ENCODE assay signal across 14 cellular contexts in genomic region chr7:127996253-127997071, GRCh38. TPM values are rescaled to one million over a fixed set of nuclear protein-coding genes. Genes with fewer than 3 reads are reported as not detected.
DNase-seq lines count a peak whose midpoint lies in the region; TF ChIP-seq lines count a peak whose summit lies in the region.
"Had no signal": no experiment of that assay in that cellular context is flagged by ENCODE, and none has a peak within 500 bp of the region (broad histone marks: within the 10 kb centered on the region; RNA-seq: fewer than 3 reads in every experiment).

No MANE protein-coding gene starts in this region.

- H3K4me1 ChIP-seq in mesodermal cell (ENCODE audit: control insufficient read depth, insufficient read depth, low read length, poor library complexity, severe bottlenecking) = peaks cover 41% of the 10 kb centered on the region
- H3K4me1 ChIP-seq in stomach smooth muscle (ENCODE audit: control insufficient read depth, insufficient read depth, low read length) = peaks cover 20% of the 10 kb centered on the region
- H3K4me1 ChIP-seq in HAP-1 = no peaks in the 10 kb centered on the region

- H3K4me1 Mint-ChIP-seq in brain = peaks cover 37% of the 10 kb centered on the region
- H3K4me1 Mint-ChIP-seq: central memory CD8-positive, alpha-beta T cell had no signal

- no peak for TF ChIP-seq CTCF in brain (conservative IDR thresholded peaks at IDR 0.05)

- 92 to 96% methylated on average over 5 to 9 of the region's 11 CpGs for WGBS in mesodermal cell (ENCODE audit: insufficient coverage in 2 of 2), 2 experiments

- H3K36me3 ChIP-seq in mesodermal cell (ENCODE audit: control insufficient read depth, insufficient read depth, low read length) (peaks cover 65% of the 10 kb centered on the region), stomach smooth muscle (ENCODE audit: control insufficient read depth in 2 of 2, insufficient read depth in 2 of 2, low read length in 2 of 2) (peaks cover 0 to 3% of the 10 kb centered on the region in 2 donors), HAP-1 (replicated peaks) (peaks cover 6% of the 10 kb centered on the region; the same call in 1 of the 2 replicates)

- peak overlapping the region in 4 of 5 experiments; percentile 1 to 83 (median 64) for H3K27ac Mint-ChIP-seq in brain

- no peak overlapping the region for H3K4me3 Mint-ChIP-seq in brain
- H3K4me3 Mint-ChIP-seq: central memory CD8-positive, alpha-beta T cell had no signal

- H3K9ac ChIP-seq in stomach smooth muscle (ENCODE audit: low read length in 2 of 2) = no peak overlapping the region

- H3K27me3 ChIP-seq in stomach smooth muscle (ENCODE audit: control insufficient read depth in 1 of 2, insufficient read depth in 2 of 2, low read length in 2 of 2) = no peaks in the 10 kb centered on the region
- H3K27me3 ChIP-seq in HAP-1 (ENCODE audit: low read depth) = no peaks in the 10 kb centered on the region
- H3K27me3 ChIP-seq: vagina had no signal

- in situ Hi-C loops in HAP-1 (cut with MboI; ENCODE audit: low sequenced_read_pairs) = no loop called here

- DNase-seq in OCI-M1 (lab: John Stamatoyannopoulos, UW) = peak; percentile 22
- no peak for DNase-seq in nucleus accumbens (lab: John Stamatoyannopoulos, UW)
- DNase-seq in cortex of kidney (lab: John Stamatoyannopoulos, UW) = no peak
- no peak for DNase-seq in HAP-1 (ENCODE audit: low spot score in 2 of 2)
- DNase-seq: NCI-H1105 treated with DMSO at 0.1 percent for 48 hours; NCI-H69; stimulated activated CD4-positive, alpha-beta T cell treated with anti-CD3 and anti-CD28 coated beads, Interleukin-2, amount 100 ng/mL, for 48 hours; T-helper 9 cell had no signal

- no peaks in the 10 kb centered on the region for H3K27me3 Mint-ChIP-seq in brain
- H3K27me3 Mint-ChIP-seq: central memory CD8-positive, alpha-beta T cell had no signal

- peak overlapping the region; percentile 83 for H3K27ac ChIP-seq in mesodermal cell (ENCODE audit: low read depth, low read length, severe bottlenecking)
- peak overlapping the region; percentile 37 for H3K27ac ChIP-seq in stomach smooth muscle (ENCODE audit: low read length)
- H3K27ac ChIP-seq: vagina had no signal

- H3K36me3 Mint-ChIP-seq in brain = peaks cover 37% of the 10 kb centered on the region

- H3K4me3 ChIP-seq in mesodermal cell (ENCODE audit: extremely low read depth, insufficient read depth, low read length, poor library complexity, severe bottlenecking) = no peak overlapping the region
- H3K4me3 ChIP-seq in stomach smooth muscle (ENCODE audit: low read length in 2 of 2) = no peak overlapping the region
- H3K4me3 ChIP-seq in HAP-1 = no peak overlapping the region
- H3K4me3 ChIP-seq: vagina had no signal

- no peaks in the 10 kb centered on the region for H3K9me3 Mint-ChIP-seq in brain
- H3K9me3 Mint-ChIP-seq: activated T-helper 2 cell treated with anti-CD3 and anti-CD28 coated beads, Interferon-gamma antibody, Interleukin-2, Interleukin-4, amounts not matched to agents 10 μg/mL and 5 μg/mL and 100 μg/mL, durations not matched to agents 14 hours and 24 hours and 36 hours; central memory CD8-positive, alpha-beta T cell had no signal

- H3K9me3 ChIP-seq in mesodermal cell (ENCODE audit: control insufficient read depth, low read length) (no peaks in the 10 kb centered on the region), stomach smooth muscle (ENCODE audit: control insufficient read depth in 2 of 2, low read length in 2 of 2) (no peaks in the 10 kb centered on the region), HAP-1 (no peaks in the 10 kb centered on the region)
- H3K9me3 ChIP-seq: vagina had no signal

RNA-seq across cellular contexts. Expression of gene LRRC4, which starts 34.8 kb away (rescaled TPM):
- 7.8 TPM for polyA plus RNA-seq in brain (ENCODE audit: insufficient read depth, low read depth, low replicate concordance)
- polyA plus RNA-seq in mesodermal cell (2013, experiment 1 of 2) = 17.9 TPM
- polyA plus RNA-seq in mesodermal cell (2013, experiment 2 of 2) = 12.1 TPM
